In the genomic region with DNA sequence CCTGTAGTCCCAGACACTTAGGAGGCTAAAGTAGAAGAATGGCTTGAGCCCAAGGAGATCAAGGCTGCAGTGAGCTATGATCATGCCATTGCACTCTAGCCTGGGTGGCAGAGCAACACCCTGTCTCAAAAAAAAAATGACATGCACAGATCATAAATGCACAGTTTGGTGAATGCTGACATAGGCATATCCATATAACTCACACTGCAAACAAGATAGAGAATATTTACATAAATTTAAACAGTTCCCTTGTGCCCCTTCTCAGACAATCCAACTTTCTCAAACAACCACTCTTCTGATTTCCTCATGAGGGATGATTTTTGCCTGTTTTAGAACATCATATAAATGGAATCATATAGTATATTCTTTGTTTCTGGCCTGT, we compare ENCODE assay signal across 17 cellular contexts.
"Had no signal": no experiment of that assay in that cellular context is flagged by ENCODE, and none has a peak within 500 bp of the region (broad histone marks: within the 10 kb centered on the region; RNA-seq: fewer than 3 reads in every experiment).

No MANE protein-coding gene starts in this region.

- DNase-seq: cortex of kidney; effector memory CD4-positive, alpha-beta T cell; esophagus squamous epithelium; glutamatergic neuron; islet precursor cell; mucosa of descending colon; naive thymus-derived CD8-positive, alpha-beta T cell; sigmoid colon; stimulated activated CD4-positive, alpha-beta T cell treated with anti-CD3 and anti-CD28 coated beads, Interleukin-12 subunit alpha, Interleukin-12 subunit beta, amount 100 ng/mL, for 4 hours; stimulated activated naive CD4-positive, alpha-beta T cell; stomach had no signal

- H3K27ac ChIP-seq: esophagus squamous epithelium, gastroesophageal sphincter, neutrophil, sigmoid colon, skin epidermis, stomach had no signal

- H3K9me3 ChIP-seq: esophagus squamous epithelium, gastroesophageal sphincter, mucosa of descending colon, neutrophil, sigmoid colon, stomach had no signal

- H3K36me3 ChIP-seq: esophagus squamous epithelium, gastroesophageal sphincter, neutrophil, sigmoid colon, stomach had no signal

- FAIRE-seq: endometrium, urothelium cell line had no signal

- ATAC-seq: gastroesophageal sphincter; left lobe of liver; naive thymus-derived CD8-positive, alpha-beta T cell had no signal

- H3K4me1 ChIP-seq: esophagus squamous epithelium, gastroesophageal sphincter, stomach had no signal

- H3K27me3 ChIP-seq: esophagus squamous epithelium, gastroesophageal sphincter, sigmoid colon, stomach had no signal

- H3K4me3 ChIP-seq: esophagus squamous epithelium, gastroesophageal sphincter, mucosa of descending colon, sigmoid colon, skin epidermis, stomach had no signal
